ENCODE assay signal across 23 cellular contexts in genomic region chr16:77246160-77246559, GRCh38.
"Had no signal": no experiment of that assay in that cellular context is flagged by ENCODE, and none has a peak within 500 bp of the region (broad histone marks: within the 10 kb centered on the region; RNA-seq: fewer than 3 reads in every experiment).

No MANE protein-coding gene starts in this region.

- H3K36me3 ChIP-seq: SJSA1 had no signal

- DNase-seq: Kasumi-1, MM.1S, NCI-H1092 treated with DMSO at 0.1 percent for 48 hours, NCI-H1436, NCI-H187, NCI-H2029, NCI-H2081 treated with DMSO at 0.1 percent for 48 hours, NCI-H2171, NCI-H226, NCI-H446, NCI-H510A, NCI-H524 treated with DMSO at 0.1 percent for 48 hours, NCI-H69, NCI-H774, Right ventricle myocardium superior, RPMI8226, SIG-M5 had no signal

- H3K36me3 Mint-ChIP-seq: IgD-negative memory B cell had no signal

- H3K4me1 Mint-ChIP-seq: IgD-negative memory B cell had no signal

- H3K4me3 ChIP-seq: K562, SJSA1, SK-N-MC had no signal

- H3K4me1 ChIP-seq: SJSA1 had no signal

- H3K9me3 ChIP-seq: SJSA1 had no signal

- H3K27me3 ChIP-seq: SJSA1 had no signal

- ATAC-seq: K562 had no signal

- H3K27ac ChIP-seq: HL-60, KMS-11, SJSA1, SK-N-MC had no signal

- H3K4me3 Mint-ChIP-seq: IgD-negative memory B cell had no signal
